In genomic region chr9:86718373-86718772, GRCh38 we compare ENCODE assay signal across 19 cellular contexts.
"Had no signal": no experiment of that assay in that cellular context is flagged by ENCODE, and none has a peak within 500 bp of the region (broad histone marks: within the 10 kb centered on the region; RNA-seq: fewer than 3 reads in every experiment).

No MANE protein-coding gene starts in this region.

- ATAC-seq: left lung; naive thymus-derived CD4-positive, alpha-beta T cell had no signal

- H3K36me3 ChIP-seq: colonic mucosa, left lung, stomach had no signal

- DNase-seq: colonic mucosa; effector CD4-positive, alpha-beta T cell; endodermal cell; erythroblast; islet precursor cell; left lung; mesendoderm; naive thymus-derived CD4-positive, alpha-beta T cell; posterior cingulate gyrus; small intestine; stimulated activated CD4-positive, alpha-beta T cell treated with anti-CD3 and anti-CD28 coated beads, Interleukin-12 subunit alpha, Interleukin-12 subunit beta, amount 100 ng/mL, for 4 hours; stimulated activated naive CD4-positive, alpha-beta T cell; stomach; substantia nigra; trophoblast cell had no signal

- H3K9me3 Mint-ChIP-seq: endodermal cell had no signal

- FAIRE-seq: endothelial cell of umbilical vein, frontal cortex, small intestine, urothelium cell line had no signal

- H3K9me3 ChIP-seq: colonic mucosa, left lung, stomach had no signal

- H3K4me3 ChIP-seq: colonic mucosa, left lung, lung, stomach had no signal

- H3K4me1 ChIP-seq: colonic mucosa, left lung had no signal

- H3K27me3 ChIP-seq: colonic mucosa, stomach had no signal

- H3K4me3 Mint-ChIP-seq: endodermal cell; naive thymus-derived CD4-positive, alpha-beta T cell had no signal

- H3K27ac Mint-ChIP-seq: endodermal cell; naive thymus-derived CD4-positive, alpha-beta T cell had no signal

- H3K36me3 Mint-ChIP-seq: naive thymus-derived CD4-positive, alpha-beta T cell had no signal

- H3K27ac ChIP-seq: colonic mucosa, left lung had no signal
